1 cellular context compared by ENCODE assay signal in genomic region chr7:101125989-101126650, GRCh38.
TF ChIP-seq lines count a peak whose summit lies in the region.

No MANE protein-coding gene starts in this region.

TF ChIP-seq in GM12878, 131 proteins besides CTCF, POLR2A, EP300 and RAD21 (continued from another document and continues in another):
- TF ChIP-seq ZBTB40 (IDR thresholded peaks at IDR 0.05; ENCODE audit: borderline replicate concordance): no peak
- TF ChIP-seq, protein P1, sequence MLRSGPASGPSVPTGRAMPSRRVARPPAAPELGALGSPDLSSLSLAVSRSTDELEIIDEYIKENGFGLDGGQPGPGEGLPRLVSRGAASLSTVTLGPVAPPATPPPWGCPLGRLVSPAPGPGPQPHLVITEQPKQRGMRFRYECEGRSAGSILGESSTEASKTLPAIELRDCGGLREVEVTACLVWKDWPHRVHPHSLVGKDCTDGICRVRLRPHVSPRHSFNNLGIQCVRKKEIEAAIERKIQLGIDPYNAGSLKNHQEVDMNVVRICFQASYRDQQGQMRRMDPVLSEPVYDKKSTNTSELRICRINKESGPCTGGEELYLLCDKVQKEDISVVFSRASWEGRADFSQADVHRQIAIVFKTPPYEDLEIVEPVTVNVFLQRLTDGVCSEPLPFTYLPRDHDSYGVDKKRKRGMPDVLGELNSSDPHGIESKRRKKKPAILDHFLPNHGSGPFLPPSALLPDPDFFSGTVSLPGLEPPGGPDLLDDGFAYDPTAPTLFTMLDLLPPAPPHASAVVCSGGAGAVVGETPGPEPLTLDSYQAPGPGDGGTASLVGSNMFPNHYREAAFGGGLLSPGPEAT (IDR thresholded peaks at IDR 0.05; ENCODE audit: low read depth): 0 out of 2 replicates have a peak, but pooled peaks have one; percentile 22
- TF ChIP-seq ZNF592 (IDR thresholded peaks at IDR 0.05): no peak
- TF ChIP-seq MXI1 (IDR thresholded peaks at IDR 0.05; ENCODE audit: low read depth, low read length): no peak
- no peak for TF ChIP-seq TBL1XR1 (IDR thresholded peaks at IDR 0.05; ENCODE audit: low read depth, low read length)
- no peak for TF ChIP-seq PAX8 (IDR thresholded peaks at IDR 0.05)
- no peak for TF ChIP-seq CBX3 (IDR thresholded peaks at IDR 0.05; ENCODE audit: borderline replicate concordance, low read depth)
- no peak for TF ChIP-seq MYB (IDR thresholded peaks at IDR 0.05; ENCODE audit: borderline replicate concordance, low read depth, low read length)
- TF ChIP-seq SP1 (IDR thresholded peaks at IDR 0.05; ENCODE audit: low read depth, low read length): no peak
- no peak for TF ChIP-seq SMAD5 (IDR thresholded peaks at IDR 0.05; ENCODE audit: low read depth)
- TF ChIP-seq CEBPB (IDR thresholded peaks at IDR 0.05; ENCODE audit: borderline replicate concordance in 1 of 2, low read depth in 2 of 2, low read length in 2 of 2): no peak
- TF ChIP-seq, protein P2, sequence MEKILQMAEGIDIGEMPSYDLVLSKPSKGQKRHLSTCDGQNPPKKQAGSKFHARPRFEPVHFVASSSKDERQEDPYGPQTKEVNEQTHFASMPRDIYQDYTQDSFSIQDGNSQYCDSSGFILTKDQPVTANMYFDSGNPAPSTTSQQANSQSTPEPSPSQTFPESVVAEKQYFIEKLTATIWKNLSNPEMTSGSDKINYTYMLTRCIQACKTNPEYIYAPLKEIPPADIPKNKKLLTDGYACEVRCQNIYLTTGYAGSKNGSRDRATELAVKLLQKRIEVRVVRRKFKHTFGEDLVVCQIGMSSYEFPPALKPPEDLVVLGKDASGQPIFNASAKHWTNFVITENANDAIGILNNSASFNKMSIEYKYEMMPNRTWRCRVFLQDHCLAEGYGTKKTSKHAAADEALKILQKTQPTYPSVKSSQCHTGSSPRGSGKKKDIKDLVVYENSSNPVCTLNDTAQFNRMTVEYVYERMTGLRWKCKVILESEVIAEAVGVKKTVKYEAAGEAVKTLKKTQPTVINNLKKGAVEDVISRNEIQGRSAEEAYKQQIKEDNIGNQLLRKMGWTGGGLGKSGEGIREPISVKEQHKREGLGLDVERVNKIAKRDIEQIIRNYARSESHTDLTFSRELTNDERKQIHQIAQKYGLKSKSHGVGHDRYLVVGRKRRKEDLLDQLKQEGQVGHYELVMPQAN (conservative IDR thresholded peaks at IDR 0.05): no peak
- no peak for TF ChIP-seq ZZZ3 (IDR thresholded peaks at IDR 0.05; ENCODE audit: control insufficient read depth, insufficient read length, low read depth)
- TF ChIP-seq, protein P3, sequence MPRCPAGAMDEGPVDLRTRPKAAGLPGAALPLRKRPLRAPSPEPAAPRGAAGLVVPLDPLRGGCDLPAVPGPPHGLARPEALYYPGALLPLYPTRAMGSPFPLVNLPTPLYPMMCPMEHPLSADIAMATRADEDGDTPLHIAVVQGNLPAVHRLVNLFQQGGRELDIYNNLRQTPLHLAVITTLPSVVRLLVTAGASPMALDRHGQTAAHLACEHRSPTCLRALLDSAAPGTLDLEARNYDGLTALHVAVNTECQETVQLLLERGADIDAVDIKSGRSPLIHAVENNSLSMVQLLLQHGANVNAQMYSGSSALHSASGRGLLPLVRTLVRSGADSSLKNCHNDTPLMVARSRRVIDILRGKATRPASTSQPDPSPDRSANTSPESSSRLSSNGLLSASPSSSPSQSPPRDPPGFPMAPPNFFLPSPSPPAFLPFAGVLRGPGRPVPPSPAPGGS (IDR thresholded peaks at IDR 0.05; ENCODE audit: borderline replicate concordance, insufficient read depth, low read depth, low read length, poor library complexity, severe bottlenecking): no peak
- TF ChIP-seq CBX5 (IDR thresholded peaks at IDR 0.05; ENCODE audit: low read depth): no peak
- no peak for TF ChIP-seq POU2F2 (IDR thresholded peaks at IDR 0.05; ENCODE audit: borderline replicate concordance, low read depth, low read length)
- no peak for TF ChIP-seq WRNIP1 (IDR thresholded peaks at IDR 0.05; ENCODE audit: borderline replicate concordance, low read depth, low read length)
- no peak for TF ChIP-seq RCOR1 (conservative IDR thresholded peaks at IDR 0.05; ENCODE audit: low read depth, low read length)
- TF ChIP-seq TAF1 (IDR thresholded peaks at IDR 0.05; ENCODE audit: borderline replicate concordance, low read depth, low read length): no peak
- TF ChIP-seq BCL11A (IDR thresholded peaks at IDR 0.05; ENCODE audit: low read depth, low read length): no peak
- TF ChIP-seq, protein P4, sequence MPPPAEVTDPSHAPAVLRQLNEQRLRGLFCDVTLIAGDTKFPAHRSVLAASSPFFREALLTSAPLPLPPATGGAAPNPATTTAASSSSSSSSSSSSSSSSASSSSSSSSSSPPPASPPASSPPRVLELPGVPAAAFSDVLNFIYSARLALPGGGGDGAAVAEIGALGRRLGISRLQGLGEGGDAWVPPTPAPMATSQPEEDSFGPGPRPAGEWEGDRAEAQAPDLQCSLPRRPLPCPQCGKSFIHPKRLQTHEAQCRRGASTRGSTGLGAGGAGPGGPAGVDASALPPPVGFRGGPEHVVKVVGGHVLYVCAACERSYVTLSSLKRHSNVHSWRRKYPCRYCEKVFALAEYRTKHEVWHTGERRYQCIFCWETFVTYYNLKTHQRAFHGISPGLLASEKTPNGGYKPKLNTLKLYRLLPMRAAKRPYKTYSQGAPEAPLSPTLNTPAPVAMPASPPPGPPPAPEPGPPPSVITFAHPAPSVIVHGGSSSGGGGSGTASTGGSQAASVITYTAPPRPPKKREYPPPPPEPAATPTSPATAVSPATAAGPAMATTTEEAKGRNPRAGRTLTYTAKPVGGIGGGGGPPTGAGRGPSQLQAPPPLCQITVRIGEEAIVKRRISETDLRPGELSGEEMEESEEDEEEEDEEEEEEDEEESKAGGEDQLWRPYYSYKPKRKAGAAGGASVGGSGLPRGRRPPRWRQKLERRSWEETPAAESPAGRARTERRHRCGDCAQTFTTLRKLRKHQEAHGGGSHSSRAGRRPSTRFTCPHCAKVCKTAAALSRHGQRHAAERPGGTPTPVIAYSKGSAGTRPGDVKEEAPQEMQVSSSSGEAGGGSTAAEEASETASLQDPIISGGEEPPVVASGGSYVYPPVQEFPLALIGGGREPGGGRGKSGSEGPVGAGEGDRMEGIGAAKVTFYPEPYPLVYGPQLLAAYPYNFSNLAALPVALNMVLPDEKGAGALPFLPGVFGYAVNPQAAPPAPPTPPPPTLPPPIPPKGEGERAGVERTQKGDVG (CRISPR knock-in tag; IDR thresholded peaks at IDR 0.05): no peak
- TF ChIP-seq MAX (IDR thresholded peaks at IDR 0.05; ENCODE audit: low read depth, low read length): peak; percentile 81; the same call in 1 of the 2 replicates
- TF ChIP-seq SUZ12 (IDR thresholded peaks at IDR 0.05; ENCODE audit: unreplicated experiment): no peak
- peak; percentile 33 for TF ChIP-seq EED (IDR thresholded peaks at IDR 0.05; ENCODE audit: low read depth)
- TF ChIP-seq, protein P5, sequence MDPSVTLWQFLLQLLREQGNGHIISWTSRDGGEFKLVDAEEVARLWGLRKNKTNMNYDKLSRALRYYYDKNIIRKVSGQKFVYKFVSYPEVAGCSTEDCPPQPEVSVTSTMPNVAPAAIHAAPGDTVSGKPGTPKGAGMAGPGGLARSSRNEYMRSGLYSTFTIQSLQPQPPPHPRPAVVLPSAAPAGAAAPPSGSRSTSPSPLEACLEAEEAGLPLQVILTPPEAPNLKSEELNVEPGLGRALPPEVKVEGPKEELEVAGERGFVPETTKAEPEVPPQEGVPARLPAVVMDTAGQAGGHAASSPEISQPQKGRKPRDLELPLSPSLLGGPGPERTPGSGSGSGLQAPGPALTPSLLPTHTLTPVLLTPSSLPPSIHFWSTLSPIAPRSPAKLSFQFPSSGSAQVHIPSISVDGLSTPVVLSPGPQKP (IDR thresholded peaks at IDR 0.05; ENCODE audit: low read depth, low read length): no peak
- TF ChIP-seq YBX1 (IDR thresholded peaks at IDR 0.05): no peak
- peak; percentile 57; the same call in 1 of the 2 replicates for TF ChIP-seq BMI1 (IDR thresholded peaks at IDR 0.05; ENCODE audit: borderline replicate concordance)
- no peak for TF ChIP-seq SREBF2 (IDR thresholded peaks at IDR 0.05; ENCODE audit: low read length)
- TF ChIP-seq TCF12 (IDR thresholded peaks at IDR 0.05; ENCODE audit: low read depth, low read length): no peak
- TF ChIP-seq HDAC6 (IDR thresholded peaks at IDR 0.05; ENCODE audit: unreplicated experiment): no peak
- TF ChIP-seq ASH2L (IDR thresholded peaks at IDR 0.05; ENCODE audit: borderline replicate concordance, low read depth): no peak
- TF ChIP-seq, protein P6, sequence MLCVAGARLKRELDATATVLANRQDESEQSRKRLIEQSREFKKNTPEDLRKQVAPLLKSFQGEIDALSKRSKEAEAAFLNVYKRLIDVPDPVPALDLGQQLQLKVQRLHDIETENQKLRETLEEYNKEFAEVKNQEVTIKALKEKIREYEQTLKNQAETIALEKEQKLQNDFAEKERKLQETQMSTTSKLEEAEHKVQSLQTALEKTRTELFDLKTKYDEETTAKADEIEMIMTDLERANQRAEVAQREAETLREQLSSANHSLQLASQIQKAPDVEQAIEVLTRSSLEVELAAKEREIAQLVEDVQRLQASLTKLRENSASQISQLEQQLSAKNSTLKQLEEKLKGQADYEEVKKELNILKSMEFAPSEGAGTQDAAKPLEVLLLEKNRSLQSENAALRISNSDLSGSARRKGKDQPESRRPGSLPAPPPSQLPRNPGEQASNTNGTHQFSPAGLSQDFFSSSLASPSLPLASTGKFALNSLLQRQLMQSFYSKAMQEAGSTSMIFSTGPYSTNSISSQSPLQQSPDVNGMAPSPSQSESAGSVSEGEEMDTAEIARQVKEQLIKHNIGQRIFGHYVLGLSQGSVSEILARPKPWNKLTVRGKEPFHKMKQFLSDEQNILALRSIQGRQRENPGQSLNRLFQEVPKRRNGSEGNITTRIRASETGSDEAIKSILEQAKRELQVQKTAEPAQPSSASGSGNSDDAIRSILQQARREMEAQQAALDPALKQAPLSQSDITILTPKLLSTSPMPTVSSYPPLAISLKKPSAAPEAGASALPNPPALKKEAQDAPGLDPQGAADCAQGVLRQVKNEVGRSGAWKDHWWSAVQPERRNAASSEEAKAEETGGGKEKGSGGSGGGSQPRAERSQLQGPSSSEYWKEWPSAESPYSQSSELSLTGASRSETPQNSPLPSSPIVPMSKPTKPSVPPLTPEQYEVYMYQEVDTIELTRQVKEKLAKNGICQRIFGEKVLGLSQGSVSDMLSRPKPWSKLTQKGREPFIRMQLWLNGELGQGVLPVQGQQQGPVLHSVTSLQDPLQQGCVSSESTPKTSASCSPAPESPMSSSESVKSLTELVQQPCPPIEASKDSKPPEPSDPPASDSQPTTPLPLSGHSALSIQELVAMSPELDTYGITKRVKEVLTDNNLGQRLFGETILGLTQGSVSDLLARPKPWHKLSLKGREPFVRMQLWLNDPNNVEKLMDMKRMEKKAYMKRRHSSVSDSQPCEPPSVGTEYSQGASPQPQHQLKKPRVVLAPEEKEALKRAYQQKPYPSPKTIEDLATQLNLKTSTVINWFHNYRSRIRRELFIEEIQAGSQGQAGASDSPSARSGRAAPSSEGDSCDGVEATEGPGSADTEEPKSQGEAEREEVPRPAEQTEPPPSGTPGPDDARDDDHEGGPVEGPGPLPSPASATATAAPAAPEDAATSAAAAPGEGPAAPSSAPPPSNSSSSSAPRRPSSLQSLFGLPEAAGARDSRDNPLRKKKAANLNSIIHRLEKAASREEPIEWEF (IDR thresholded peaks at IDR 0.05; ENCODE audit: insufficient replicate concordance, low read depth, low read length): no peak
